19 cellular contexts compared by ENCODE assay signal in genomic region chr3:74839591-74839990, GRCh38.
DNase-seq lines count a peak whose midpoint lies in the region; ATAC-seq and TF ChIP-seq lines count a peak whose summit lies in the region.
"Had no signal": no experiment of that assay in that cellular context is flagged by ENCODE, and none has a peak within 500 bp of the region (broad histone marks: within the 10 kb centered on the region; RNA-seq: fewer than 3 reads in every experiment).

No MANE protein-coding gene starts in this region.

- intact Hi-C loops in Calu3 (cut with micrococcal nuclease; ENCODE audit: unreplicated experiment) = no loop called here

- DNase-seq in GM23248 = no peak
- DNase-seq in NCI-H82 treated with DMSO at 0.1 percent for 48 hours (lab: John Stamatoyannopoulos, UW; ENCODE audit: unreplicated experiment) = peak; percentile 68
- DNase-seq in retinal pigment epithelial cell (ENCODE audit: low read depth) = peak; percentile 9
- no peak for DNase-seq in stimulated activated CD4-positive, alpha-beta T cell treated with anti-CD3 and anti-CD28 coated beads, Interleukin-12 subunit alpha, Interleukin-12 subunit beta, amount 100 ng/mL, for 4 hours
- no peak for DNase-seq in Calu3
- DNase-seq: CD8-positive, alpha-beta T cell; DMS153; DMS79; GDM1; GOT3; H7; HFFc6 had no signal

- BruUV-seq in Calu3 (replicated peaks; lab: Mats Ljungman, UMichigan) = no TSS peak

- no peaks in the 10 kb centered on the region for H3K9me3 Mint-ChIP-seq in brain
- H3K9me3 Mint-ChIP-seq in Calu3 (ENCODE audit: low read depth, unreplicated experiment) = peaks cover 2% of the 10 kb centered on the region
- H3K9me3 Mint-ChIP-seq: CD8-positive, alpha-beta T cell; HFFc6 had no signal

- H3K27ac Mint-ChIP-seq in brain = peak overlapping the region in 3 of 5 experiments; percentile 7 to 59 (median 14)
- no peak overlapping the region for H3K27ac Mint-ChIP-seq in Calu3 (ENCODE audit: unreplicated experiment)
- H3K27ac Mint-ChIP-seq: B cell; CD8-positive, alpha-beta T cell; HFFc6; IgD-negative memory B cell had no signal

- ATAC-seq in HG02885 (IDR thresholded peaks at IDR 0.05; ENCODE audit: poor library complexity, unreplicated experiment) = no peak
- ATAC-seq: CD8-positive, alpha-beta T cell; HCT116; HepG2 had no signal

- H4K20me1 ChIP-seq in GM23248 (ENCODE audit: insufficient read depth) = no peaks in the 10 kb centered on the region
- H4K20me1 ChIP-seq: BLaER1 treated with 17β-estradiol and CSF1 and Interleukin-3, amounts not matched to agents 10 nM and 100 nM had no signal

- TF ChIP-seq CTCF in brain (conservative IDR thresholded peaks at IDR 0.05) = no peak
- no peak for TF ChIP-seq CTCF in retinal pigment epithelial cell (conservative IDR thresholded peaks at IDR 0.05; ENCODE audit: low read depth, low read length)
- no peak for TF ChIP-seq CTCF in Calu3 (IDR thresholded peaks at IDR 0.05; ENCODE audit: unreplicated experiment)

- no peak overlapping the region for H3K9ac ChIP-seq in GM23248
- H3K9ac ChIP-seq: BLaER1 treated with 17β-estradiol and CSF1 and Interleukin-3, amounts not matched to agents 10 nM and 100 nM had no signal

- 16 to 23% methylated on average over 3 of the region's 3 CpGs for WGBS in GM23248 (ENCODE audit: low coverage in 1 of 2, low lambda C conversion rate in 2 of 2, missing lambda C conversion rate in 2 of 2), 2 experiments

- no peaks in the 10 kb centered on the region for H3K79me2 ChIP-seq in GM23248 (ENCODE audit: insufficient read depth)

- H3K27me3 ChIP-seq in GM23248 (replicated peaks; ENCODE audit: insufficient read depth) = no peaks in the 10 kb centered on the region
- H3K27me3 ChIP-seq: BLaER1 treated with 17β-estradiol and CSF1 and Interleukin-3, amounts not matched to agents 10 nM and 100 nM had no signal

- no peak overlapping the region for H3K4me3 ChIP-seq in GM23248
- H3K4me3 ChIP-seq in retinal pigment epithelial cell (ENCODE audit: low read length) = no peak overlapping the region
- H3K4me3 ChIP-seq: BLaER1 treated with 17β-estradiol and CSF1 and Interleukin-3, amounts not matched to agents 10 nM and 100 nM had no signal

- 0 out of 2 replicates have a peak, but pooled peaks cover under 1% of the 10 kb centered on the region for H3F3A ChIP-seq in GM23248 (ENCODE audit: insufficient read depth)

- no peak overlapping the region for H3K4me3 Mint-ChIP-seq in brain
- H3K4me3 Mint-ChIP-seq in Calu3 (ENCODE audit: low read depth, unreplicated experiment) = no peak overlapping the region
- H3K4me3 Mint-ChIP-seq: B cell; CD8-positive, alpha-beta T cell; HFFc6; IgD-negative memory B cell had no signal

- CTCF ChIA-PET in Calu3 (lab: Charles Lee) = interaction anchor here (1.1 kb wide), 1 partner anchor 8 kb away, joined by 3 read pairs; no protein-coding TSS in a partner anchor

- H3K4me1 Mint-ChIP-seq in brain = peaks cover 16% of the 10 kb centered on the region
- no peaks in the 10 kb centered on the region for H3K4me1 Mint-ChIP-seq in Calu3 (ENCODE audit: low read depth, unreplicated experiment)
- H3K4me1 Mint-ChIP-seq: B cell, IgD-negative memory B cell had no signal

- no peaks in the 10 kb centered on the region for H3K9me3 ChIP-seq in GM23248 (ENCODE audit: low read depth)
- H3K9me3 ChIP-seq: BLaER1 treated with 17β-estradiol and CSF1 and Interleukin-3, amounts not matched to agents 10 nM and 100 nM had no signal

- H3K27me3 Mint-ChIP-seq in brain = no peaks in the 10 kb centered on the region
- no peaks in the 10 kb centered on the region for H3K27me3 Mint-ChIP-seq in Calu3 (ENCODE audit: unreplicated experiment)
- H3K27me3 Mint-ChIP-seq: B cell, IgD-negative memory B cell had no signal

- H3K9me2 ChIP-seq in GM23248 (ENCODE audit: insufficient read depth) = no peaks in the 10 kb centered on the region

- H3K36me3 Mint-ChIP-seq in brain (no peaks in the 10 kb centered on the region), Calu3 (ENCODE audit: insufficient read depth, unreplicated experiment) (no peaks in the 10 kb centered on the region)
- H3K36me3 Mint-ChIP-seq: CD8-positive, alpha-beta T cell had no signal

- in situ Hi-C loops in GM23248 (cut with MboI) = no loop called here

- H3K4me2 ChIP-seq in GM23248 (ENCODE audit: unreplicated experiment) = no peak overlapping the region
- H3K4me2 ChIP-seq: BLaER1 treated with 17β-estradiol and CSF1 and Interleukin-3, amounts not matched to agents 10 nM and 100 nM had no signal

- H3K4me1 ChIP-seq in GM23248 (ENCODE audit: insufficient read depth) = peaks cover 8% of the 10 kb centered on the region
- H3K4me1 ChIP-seq: BLaER1 treated with 17β-estradiol and CSF1 and Interleukin-3, amounts not matched to agents 10 nM and 100 nM had no signal

- H3K27ac ChIP-seq in GM23248 = no peak overlapping the region
- H3K27ac ChIP-seq: BLaER1 treated with 17β-estradiol and CSF1 and Interleukin-3, amounts not matched to agents 10 nM and 100 nM had no signal

- no peaks in the 10 kb centered on the region for H3K36me3 ChIP-seq in GM23248 (ENCODE audit: low read depth)
- H3K36me3 ChIP-seq: BLaER1 treated with 17β-estradiol and CSF1 and Interleukin-3, amounts not matched to agents 10 nM and 100 nM had no signal

- peak overlapping the region; percentile 56 for H2AFZ ChIP-seq in GM23248

Comparison
In these comparisons a context has a peak if more than half of its experiments do, and no peak if none do; other contexts are left out.
1. DNase-seq: peak in NCI-H82 treated with DMSO at 0.1 percent for 48 hours (single experiment) and retinal pigment epithelial cell (single experiment); none in GM23248 (single experiment), stimulated activated CD4-positive, alpha-beta T cell treated with anti-CD3 and anti-CD28 coated beads, Interleukin-12 subunit alpha, Interleukin-12 subunit beta, amount 100 ng/mL, for 4 hours (single experiment) and Calu3 (single experiment).